Comparison of ENCODE assay signal across 22 cellular contexts in genomic region chr5:2493356-2493755, GRCh38.
DNase-seq lines count a peak whose midpoint lies in the region; ATAC-seq, FAIRE-seq and TF ChIP-seq lines count a peak whose summit lies in the region.
"Had no signal": no experiment of that assay in that cellular context is flagged by ENCODE, and none has a peak within 500 bp of the region (broad histone marks: within the 10 kb centered on the region; RNA-seq: fewer than 3 reads in every experiment).

No MANE protein-coding gene starts in this region.

- no peak overlapping the region for H3K4me3 Mint-ChIP-seq in naive thymus-derived CD4-positive, alpha-beta T cell
- H3K4me3 Mint-ChIP-seq: B cell; CD4-positive, CD25-positive, alpha-beta regulatory T cell; CD8-positive, alpha-beta T cell had no signal

- H3K9me3 Mint-ChIP-seq in naive thymus-derived CD4-positive, alpha-beta T cell: peaks cover 0 to 5% (median 0%) of the 10 kb centered on the region in 11 donors
- H3K9me3 Mint-ChIP-seq: CD4-positive, CD25-positive, alpha-beta regulatory T cell; CD8-positive, alpha-beta T cell had no signal

- TF ChIP-seq POLR2A in HepG2 (IDR thresholded peaks at IDR 0.05; ENCODE audit: insufficient read depth in 1 of 2, low read depth in 2 of 2, low read length in 2 of 2) (no peak), right lobe of liver (IDR thresholded peaks at IDR 0.05) (no peak)

- H3K27ac ChIP-seq in HepG2 (ENCODE audit: extremely low read length, insufficient read depth, low read length): no peak overlapping the region
- H3K27ac ChIP-seq in right lobe of liver: no peak overlapping the region
- H3K27ac ChIP-seq in naive thymus-derived CD4-positive, alpha-beta T cell (ENCODE audit: low read depth, low read length): no peak overlapping the region
- no peak overlapping the region for H3K27ac ChIP-seq in upper lobe of right lung
- no peak overlapping the region for H3K27ac ChIP-seq in SJCRH30
- H3K27ac ChIP-seq: 22Rv1, BLaER1, C4-2B had no signal

- H4K20me1 ChIP-seq in HepG2 (ENCODE audit: insufficient read depth, low read length): no peaks in the 10 kb centered on the region
- H4K20me1 ChIP-seq: BLaER1 had no signal

- WGBS in HepG2 (ENCODE audit: low lambda C conversion rate): 30% methylated on average over 2 of the region's 8 CpGs
- 58% methylated on average over 8 of the region's 8 CpGs for WGBS in right lobe of liver (ENCODE audit: insufficient coverage, low coverage, low lambda C conversion rate, missing lambda C conversion rate)

- no peak for TF ChIP-seq CTCF in HepG2 (CRISPR knock-in tag; IDR thresholded peaks at IDR 0.05)
- TF ChIP-seq CTCF in right lobe of liver (IDR thresholded peaks at IDR 0.05): no peak
- no peak for TF ChIP-seq CTCF in upper lobe of right lung (IDR thresholded peaks at IDR 0.05)

- CTCF ChIA-PET in HepG2 (lab: Yijun Ruan, JAX; ENCODE audit: low intra/inter-chr PET ratio, low total read pairs): no interaction called here
- CTCF ChIA-PET in naive thymus-derived CD4-positive, alpha-beta T cell (lab: Charles Lee): no interaction called here

- H3K4me1 Mint-ChIP-seq in naive thymus-derived CD4-positive, alpha-beta T cell: no peaks in the 10 kb centered on the region
- H3K4me1 Mint-ChIP-seq: B cell; CD4-positive, CD25-positive, alpha-beta regulatory T cell had no signal

- no peak for ATAC-seq in HepG2
- ATAC-seq in right lobe of liver: no peak
- ATAC-seq in naive thymus-derived CD4-positive, alpha-beta T cell: peak; percentile 8
- peak; percentile 9 for ATAC-seq in upper lobe of right lung
- ATAC-seq in GM19324 (IDR thresholded peaks at IDR 0.05; ENCODE audit: low FRiP score, unreplicated experiment): no peak
- ATAC-seq: CD8-positive, alpha-beta T cell had no signal

- TF ChIP-seq EP300 in HepG2 (IDR thresholded peaks at IDR 0.05; ENCODE audit: low read depth in 2 of 2, low read length in 2 of 2) (no peak), HepG2 (CRISPR knock-in tag; IDR thresholded peaks at IDR 0.05; ENCODE audit: borderline replicate concordance) (no peak)

- no peak overlapping the region for H2AFZ ChIP-seq in HepG2 (ENCODE audit: low read length)

- H3K27me3 ChIP-seq in HepG2 (ENCODE audit: control insufficient read depth in 1 of 2, insufficient read depth in 2 of 2, low read length in 2 of 2) (no peaks in the 10 kb centered on the region), right lobe of liver (no peaks in the 10 kb centered on the region), upper lobe of right lung (no peaks in the 10 kb centered on the region), SJCRH30 (no peaks in the 10 kb centered on the region)
- no peaks in the 10 kb centered on the region for H3K27me3 ChIP-seq in naive thymus-derived CD4-positive, alpha-beta T cell (ENCODE audit: control insufficient read depth in 2 of 2, insufficient read depth in 2 of 2, low read length in 2 of 2)
- H3K27me3 ChIP-seq: BLaER1 had no signal

- H3K36me3 ChIP-seq in HepG2 (replicated peaks in 1 of 2; ENCODE audit: control insufficient read depth in 1 of 2, insufficient read depth in 2 of 2, low read length in 2 of 2): no peaks in the 10 kb centered on the region
- H3K36me3 ChIP-seq in right lobe of liver: no peaks in the 10 kb centered on the region
- no peaks in the 10 kb centered on the region for H3K36me3 ChIP-seq in naive thymus-derived CD4-positive, alpha-beta T cell (ENCODE audit: control insufficient read depth in 2 of 3, insufficient read depth in 3 of 3, low read length in 3 of 3)
- no peaks in the 10 kb centered on the region for H3K36me3 ChIP-seq in upper lobe of right lung
- H3K36me3 ChIP-seq in SJCRH30: no peaks in the 10 kb centered on the region
- H3K36me3 ChIP-seq: BLaER1 had no signal

- no TSS peak for BruUV-seq in HepG2 (replicated peaks; lab: Mats Ljungman, UMichigan)

- no peak for DNase-seq in HepG2 (ENCODE audit: low spot score)
- no peak for DNase-seq in right lobe of liver
- no peak for DNase-seq in naive thymus-derived CD4-positive, alpha-beta T cell
- no peak for DNase-seq in upper lobe of right lung
- DNase-seq in NCI-H1417 (lab: John Stamatoyannopoulos, UW): no peak
- DNase-seq in SJCRH30: no peak
- DNase-seq: Caco-2; CD4-positive, CD25-positive, alpha-beta regulatory T cell; CD8-positive, alpha-beta T cell; DMS153; DND-41; GOT3; H7; HCEC 1CT had no signal

- intact Hi-C loops in HepG2 (cut with micrococcal nuclease; ENCODE audit: unreplicated experiment) (no loop called here), right lobe of liver (cut with DNase I) (no loop called here), upper lobe of right lung (cut with DNase I) (no loop called here)
- intact Hi-C loops in naive thymus-derived CD4-positive, alpha-beta T cell (cut with micrococcal nuclease): no loop called here

- no peaks in the 10 kb centered on the region for H3K36me3 Mint-ChIP-seq in naive thymus-derived CD4-positive, alpha-beta T cell
- H3K36me3 Mint-ChIP-seq: CD4-positive, CD25-positive, alpha-beta regulatory T cell; CD8-positive, alpha-beta T cell had no signal

- in situ Hi-C loops in HepG2 (cut with HindIII; ENCODE audit: extremely low pct_ligation_motif_present, low pct_unique_long_range_greater_than_20kb): no loop called here

- FAIRE-seq in HepG2 (lab: Jason Lieb, UNC): no peak
- FAIRE-seq: A204.1, G401.6, GM12892 had no signal

- H3K4me2 ChIP-seq in HepG2 (ENCODE audit: low read depth, low read length): no peak overlapping the region
- H3K4me2 ChIP-seq: BLaER1 had no signal

- no peaks in the 10 kb centered on the region for H3K79me2 ChIP-seq in HepG2 (ENCODE audit: insufficient read depth, low read length)

- POLR2A ChIA-PET in HepG2 (lab: Yijun Ruan, JAX): no interaction called here
- POLR2A ChIA-PET in naive thymus-derived CD4-positive, alpha-beta T cell (lab: Charles Lee): no interaction called here

- no peak overlapping the region for H3K9ac ChIP-seq in HepG2 (ENCODE audit: insufficient read depth, low read depth, low read length)
- H3K9ac ChIP-seq: BLaER1 had no signal

- H3K4me1 ChIP-seq in HepG2 (ENCODE audit: insufficient read depth, low read length): no peaks in the 10 kb centered on the region
- no peaks in the 10 kb centered on the region for H3K4me1 ChIP-seq in right lobe of liver
- no peaks in the 10 kb centered on the region for H3K4me1 ChIP-seq in naive thymus-derived CD4-positive, alpha-beta T cell (ENCODE audit: control insufficient read depth in 2 of 2, insufficient read depth in 2 of 2, low read length in 2 of 2)
- no peaks in the 10 kb centered on the region for H3K4me1 ChIP-seq in upper lobe of right lung
- H3K4me1 ChIP-seq in SJCRH30: no peaks in the 10 kb centered on the region
- H3K4me1 ChIP-seq: BLaER1, Caco-2 had no signal

- H3K27me3 Mint-ChIP-seq in naive thymus-derived CD4-positive, alpha-beta T cell: peaks cover 0 to 21% (median 0%) of the 10 kb centered on the region in 5 donors
- H3K27me3 Mint-ChIP-seq: B cell; CD4-positive, CD25-positive, alpha-beta regulatory T cell had no signal

- no peak for TF ChIP-seq RAD21 in HepG2 (CRISPR knock-in tag; IDR thresholded peaks at IDR 0.05)

- no peak overlapping the region for H3K4me3 ChIP-seq in HepG2 (replicated peaks in 1 of 3; ENCODE audit: insufficient read depth in 1 of 3, low read depth in 2 of 3, low read length in 3 of 3)
- H3K4me3 ChIP-seq in right lobe of liver: no peak overlapping the region
- no peak overlapping the region for H3K4me3 ChIP-seq in naive thymus-derived CD4-positive, alpha-beta T cell (ENCODE audit: low read length)
- H3K4me3 ChIP-seq in upper lobe of right lung: no peak overlapping the region
- no peak overlapping the region for H3K4me3 ChIP-seq in SJCRH30
- H3K4me3 ChIP-seq: BLaER1 had no signal

- H3K9me3 ChIP-seq in HepG2 (ENCODE audit: low read length): no peaks in the 10 kb centered on the region
- H3K9me3 ChIP-seq in right lobe of liver: no peaks in the 10 kb centered on the region
- H3K9me3 ChIP-seq in naive thymus-derived CD4-positive, alpha-beta T cell (ENCODE audit: control insufficient read depth in 2 of 3, low read length in 3 of 3): no peaks in the 10 kb centered on the region
- no peaks in the 10 kb centered on the region for H3K9me3 ChIP-seq in upper lobe of right lung
- H3K9me3 ChIP-seq in SJCRH30 (replicated peaks): no peaks in the 10 kb centered on the region
- H3K9me3 ChIP-seq: BLaER1, Caco-2 had no signal

- no peak overlapping the region for H3K27ac Mint-ChIP-seq in naive thymus-derived CD4-positive, alpha-beta T cell
- H3K27ac Mint-ChIP-seq: B cell; CD4-positive, CD25-positive, alpha-beta regulatory T cell; CD8-positive, alpha-beta T cell had no signal

TF ChIP-seq in HepG2, 621 proteins besides CTCF, POLR2A, EP300 and RAD21:
- peak; percentile 55 for TF ChIP-seq MNT (IDR thresholded peaks at IDR 0.05)
- no peak for TF ChIP-seq SNAPC2 (CRISPR knock-in tag; IDR thresholded peaks at IDR 0.05)
- no peak for TF ChIP-seq MYNN (CRISPR knock-in tag; IDR thresholded peaks at IDR 0.05; ENCODE audit: low read depth)
- TF ChIP-seq, protein P1, sequence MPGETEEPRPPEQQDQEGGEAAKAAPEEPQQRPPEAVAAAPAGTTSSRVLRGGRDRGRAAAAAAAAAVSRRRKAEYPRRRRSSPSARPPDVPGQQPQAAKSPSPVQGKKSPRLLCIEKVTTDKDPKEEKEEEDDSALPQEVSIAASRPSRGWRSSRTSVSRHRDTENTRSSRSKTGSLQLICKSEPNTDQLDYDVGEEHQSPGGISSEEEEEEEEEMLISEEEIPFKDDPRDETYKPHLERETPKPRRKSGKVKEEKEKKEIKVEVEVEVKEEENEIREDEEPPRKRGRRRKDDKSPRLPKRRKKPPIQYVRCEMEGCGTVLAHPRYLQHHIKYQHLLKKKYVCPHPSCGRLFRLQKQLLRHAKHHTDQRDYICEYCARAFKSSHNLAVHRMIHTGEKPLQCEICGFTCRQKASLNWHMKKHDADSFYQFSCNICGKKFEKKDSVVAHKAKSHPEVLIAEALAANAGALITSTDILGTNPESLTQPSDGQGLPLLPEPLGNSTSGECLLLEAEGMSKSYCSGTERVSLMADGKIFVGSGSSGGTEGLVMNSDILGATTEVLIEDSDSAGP (CRISPR knock-in tag; IDR thresholded peaks at IDR 0.05; ENCODE audit: borderline replicate concordance): no peak
- no peak for TF ChIP-seq SNAI1 (CRISPR knock-in tag; IDR thresholded peaks at IDR 0.05; ENCODE audit: borderline replicate concordance)

Comparison
In these comparisons a context has a peak if more than half of its experiments do, and no peak if none do; other contexts are left out.
1. ATAC-seq: peak in naive thymus-derived CD4-positive, alpha-beta T cell (single experiment) and upper lobe of right lung (single experiment); none in HepG2 (single experiment), right lobe of liver (0 of 4) and GM19324 (single experiment).